Comparison of ENCODE assay signal across 30 cellular contexts in the genomic region with DNA sequence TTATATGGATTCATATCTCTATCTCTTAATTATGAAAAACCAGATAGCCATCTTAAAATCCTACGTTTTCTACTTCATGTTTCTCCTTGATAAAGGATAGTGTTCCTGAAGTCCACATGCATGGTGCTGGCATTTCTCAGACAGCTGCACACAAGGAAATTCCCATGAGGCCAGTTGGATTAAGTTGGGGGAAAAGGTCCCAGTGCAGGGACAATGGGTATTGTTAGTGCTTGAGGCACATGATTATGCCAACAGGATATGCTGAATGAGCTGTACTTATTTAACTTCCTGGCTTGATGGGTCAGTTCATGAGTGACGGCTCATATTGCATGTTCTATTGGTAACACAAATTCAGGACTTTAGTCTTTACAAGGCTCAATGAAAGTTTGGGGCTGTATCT.
"Had no signal": no experiment of that assay in that cellular context is flagged by ENCODE, and none has a peak within 500 bp of the region (broad histone marks: within the 10 kb centered on the region; RNA-seq: fewer than 3 reads in every experiment).

No MANE protein-coding gene starts in this region.

- H3K4me3 Mint-ChIP-seq: activated CD4-positive, alpha-beta T cell treated with anti-CD3 and anti-CD28 coated beads for 36 hours; activated naive CD8-positive, alpha-beta T cell; activated T-cell treated with anti-CD3 and anti-CD28 coated beads, Interleukin-2, amount 50 U/mL, for 72 hours; effector memory CD8-positive, alpha-beta T cell; immature natural killer cell; mesothelial cell of epicardium; naive thymus-derived CD4-positive, alpha-beta T cell; stimulated activated effector memory CD8-positive, alpha-beta T cell treated with anti-CD3 and anti-CD28 coated beads, Interleukin-12 subunit alpha, Interleukin-12 subunit beta, amount 100 ng/mL, for 72 hours; stimulated activated naive CD8-positive, alpha-beta T cell treated with anti-CD3 and anti-CD28 coated beads, Interleukin-15, amount 100 ng/mL, for 72 hours had no signal

- H3K9me3 Mint-ChIP-seq: stimulated activated effector memory CD8-positive, alpha-beta T cell treated with anti-CD3 and anti-CD28 coated beads, Interleukin-12 subunit alpha, Interleukin-12 subunit beta, amount 100 ng/mL, for 72 hours had no signal

- DNase-seq: activated CD4-positive, alpha-beta T cell treated with anti-CD3 and anti-CD28 coated beads for 36 hours; activated CD4-positive, CD25-positive, alpha-beta regulatory T cell; activated effector memory CD4-positive, alpha-beta T cell treated with Interleukin-2 at 50 U/mL for 16 hours; activated naive CD4-positive, alpha-beta T cell treated with Interleukin-2 at 50 U/mL for 16 hours; activated T-cell treated with anti-CD3 and anti-CD28 coated beads for 4 hours; activated T-cell treated with anti-CD3 and anti-CD28 coated beads, Interleukin-2, amount 50 U/mL, for 72 hours; anterior cingulate cortex; effector memory CD8-positive, alpha-beta T cell; foreskin keratinocyte; hippocampal formation; immature natural killer cell; kidney glomerular epithelial cell; lower lobe of right lung; naive thymus-derived CD4-positive, alpha-beta T cell; nucleus accumbens; pancreas; retina; sigmoid colon; small intestine; stimulated activated CD4-positive, alpha-beta T cell treated with anti-CD3 and anti-CD28 coated beads, Interleukin-4, amount 100 ng/mL, for 24 hours; stimulated activated naive CD8-positive, alpha-beta T cell treated with anti-CD3 and anti-CD28 coated beads, Interleukin-15, amount 100 ng/mL, for 72 hours; thyroid gland; upper lobe of right lung had no signal

- H3K9me3 ChIP-seq: esophagus muscularis mucosa, lower lobe of right lung, pancreas, prostate gland, sigmoid colon, thyroid gland, upper lobe of right lung had no signal

- H3K27ac ChIP-seq: esophagus muscularis mucosa, foreskin keratinocyte, lower lobe of right lung, pancreas, prostate gland, sigmoid colon, thyroid gland, upper lobe of right lung had no signal

- H3K27ac Mint-ChIP-seq: activated CD4-positive, alpha-beta T cell treated with anti-CD3 and anti-CD28 coated beads for 36 hours; activated naive CD8-positive, alpha-beta T cell; activated T-cell treated with anti-CD3 and anti-CD28 coated beads, Interleukin-2, amount 50 U/mL, for 72 hours; effector memory CD8-positive, alpha-beta T cell; immature natural killer cell; mesothelial cell of epicardium; naive thymus-derived CD4-positive, alpha-beta T cell; stimulated activated effector memory CD8-positive, alpha-beta T cell treated with anti-CD3 and anti-CD28 coated beads, Interleukin-12 subunit alpha, Interleukin-12 subunit beta, amount 100 ng/mL, for 72 hours; stimulated activated naive CD8-positive, alpha-beta T cell treated with anti-CD3 and anti-CD28 coated beads, Interleukin-15, amount 100 ng/mL, for 72 hours had no signal

- FAIRE-seq: colon, pancreas, small intestine had no signal

- H3K27me3 Mint-ChIP-seq: activated CD4-positive, alpha-beta T cell treated with anti-CD3 and anti-CD28 coated beads for 36 hours; activated naive CD8-positive, alpha-beta T cell; effector memory CD8-positive, alpha-beta T cell; naive thymus-derived CD4-positive, alpha-beta T cell; stimulated activated naive CD8-positive, alpha-beta T cell treated with anti-CD3 and anti-CD28 coated beads, Interleukin-15, amount 100 ng/mL, for 72 hours had no signal

- H3K4me1 ChIP-seq: esophagus muscularis mucosa, foreskin keratinocyte, lower lobe of right lung, pancreas, prostate gland, sigmoid colon, thyroid gland, upper lobe of right lung had no signal

- ATAC-seq: activated CD4-positive, alpha-beta T cell treated with anti-CD3 and anti-CD28 coated beads for 36 hours; activated T-cell treated with anti-CD3 and anti-CD28 coated beads, Interleukin-2, amount 50 U/mL, for 72 hours; effector memory CD8-positive, alpha-beta T cell; foreskin keratinocyte; left lobe of liver; lower lobe of right lung; naive thymus-derived CD4-positive, alpha-beta T cell; pancreas; stimulated activated effector memory CD8-positive, alpha-beta T cell treated with anti-CD3 and anti-CD28 coated beads, Interleukin-12 subunit alpha, Interleukin-12 subunit beta, amount 100 ng/mL, for 72 hours; stimulated activated naive CD8-positive, alpha-beta T cell treated with anti-CD3 and anti-CD28 coated beads, Interleukin-15, amount 100 ng/mL, for 72 hours; upper lobe of right lung had no signal

- H3K36me3 Mint-ChIP-seq: activated naive CD8-positive, alpha-beta T cell; immature natural killer cell; mesothelial cell of epicardium; naive thymus-derived CD4-positive, alpha-beta T cell; stimulated activated effector memory CD8-positive, alpha-beta T cell treated with anti-CD3 and anti-CD28 coated beads, Interleukin-12 subunit alpha, Interleukin-12 subunit beta, amount 100 ng/mL, for 72 hours had no signal

- H3K4me3 ChIP-seq: esophagus muscularis mucosa, lower lobe of right lung, pancreas, prostate gland, sigmoid colon, thyroid gland, upper lobe of right lung had no signal

- H3K4me1 Mint-ChIP-seq: activated CD4-positive, alpha-beta T cell treated with anti-CD3 and anti-CD28 coated beads for 36 hours; immature natural killer cell; mesothelial cell of epicardium; naive thymus-derived CD4-positive, alpha-beta T cell; stimulated activated effector memory CD8-positive, alpha-beta T cell treated with anti-CD3 and anti-CD28 coated beads, Interleukin-12 subunit alpha, Interleukin-12 subunit beta, amount 100 ng/mL, for 72 hours; stimulated activated naive CD8-positive, alpha-beta T cell treated with anti-CD3 and anti-CD28 coated beads, Interleukin-15, amount 100 ng/mL, for 72 hours had no signal

- H3K36me3 ChIP-seq: esophagus muscularis mucosa, lower lobe of right lung, pancreas, prostate gland, sigmoid colon, thyroid gland, upper lobe of right lung had no signal
